Comparison of ENCODE assay signal across 26 cellular contexts in the genomic region with DNA sequence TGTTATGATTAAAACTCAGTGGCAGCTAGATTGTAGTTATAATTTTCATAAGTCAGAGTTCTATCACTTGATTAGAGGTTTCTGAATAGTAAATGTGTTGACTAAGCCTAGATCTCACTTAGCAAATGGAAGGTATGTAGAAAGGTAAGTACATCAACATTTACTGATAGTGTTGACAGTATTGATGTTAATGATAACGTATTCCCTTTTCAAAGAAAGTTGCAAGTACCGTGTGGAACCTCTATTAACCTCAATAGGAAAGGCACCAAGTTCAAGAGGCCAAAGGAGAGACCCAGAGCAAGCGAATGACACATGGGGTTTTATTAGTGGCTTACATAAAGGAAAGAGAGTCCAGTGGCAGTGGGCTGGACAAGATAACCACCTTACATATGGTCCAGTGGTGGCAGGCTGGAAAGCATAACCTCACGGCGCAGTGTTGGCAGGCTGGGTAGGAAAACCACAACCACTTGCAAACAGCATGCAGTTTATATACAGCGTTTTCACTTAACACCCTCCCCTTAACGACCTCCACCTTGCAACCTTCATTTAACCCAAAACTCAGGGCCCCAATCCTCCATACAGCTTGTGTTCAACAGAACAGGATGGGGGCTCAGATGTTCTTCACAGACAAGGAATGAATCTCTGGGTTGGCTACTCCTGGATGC.
"Had no signal": no experiment of that assay in that cellular context is flagged by ENCODE, and none has a peak within 500 bp of the region (broad histone marks: within the 10 kb centered on the region; RNA-seq: fewer than 3 reads in every experiment).

No MANE protein-coding gene starts in this region.

- H3K36me3 Mint-ChIP-seq: activated CD4-positive, alpha-beta memory T cell treated with anti-CD3 and anti-CD28 coated beads for 36 hours; activated CD8-positive, alpha-beta memory T cell treated with anti-CD3 and anti-CD28 coated beads, Interleukin-2, amount 10 ng/mL, durations not matched to agents 7 days and 5 days; activated naive CD4-positive, alpha-beta T cell treated with anti-CD3 and anti-CD28 coated beads, Interleukin-2, amount 10 ng/mL, durations not matched to agents 7 days and 5 days; activated naive CD4-positive, alpha-beta T cell treated with anti-CD3 and anti-CD28 coated beads, Interleukin-2, amount 50 U/mL, for 72 hours; activated naive CD8-positive, alpha-beta T cell treated with anti-CD3 and anti-CD28 coated beads, Interleukin-2, amount 10 ng/mL, durations not matched to agents 7 days and 5 days had no signal

- H3K4me3 Mint-ChIP-seq: activated CD4-positive, alpha-beta memory T cell treated with anti-CD3 and anti-CD28 coated beads for 36 hours; activated CD4-positive, alpha-beta T cell treated with anti-CD3 and anti-CD28 coated beads for 36 hours; activated CD4-positive, alpha-beta T cell treated with anti-CD3 and anti-CD28 coated beads, Interleukin-2, amount 10 ng/mL, durations not matched to agents 24 days and 14 days; activated CD8-positive, alpha-beta memory T cell treated with anti-CD3 and anti-CD28 coated beads, Interleukin-2, amount 10 ng/mL, durations not matched to agents 7 days and 5 days; activated CD8-positive, alpha-beta T cell treated with anti-CD3 and anti-CD28 coated beads, Interleukin-2, amount 10 ng/mL, durations not matched to agents 7 days and 5 days; activated naive CD4-positive, alpha-beta T cell treated with anti-CD3 and anti-CD28 coated beads, Interleukin-2, amount 10 ng/mL, durations not matched to agents 7 days and 5 days; activated naive CD8-positive, alpha-beta T cell treated with anti-CD3 and anti-CD28 coated beads, Interleukin-2, amount 10 ng/mL, durations not matched to agents 7 days and 5 days; activated T-helper 1 cell treated with anti-CD3 and anti-CD28 coated beads, Interleukin-12 subunit alpha, Interleukin-12 subunit beta, Interleukin-2, Interleukin-4 antibody, amounts not matched to agents 30 ng/mL and 10 ng/mL and 1 ng/mL, durations not matched to agents 14 hours and 24 hours and 36 hours; brain had no signal

- H3K4me1 ChIP-seq: ascending aorta, colonic mucosa had no signal

- H3K36me3 ChIP-seq: ascending aorta, colonic mucosa had no signal

- H3K9me3 ChIP-seq: ascending aorta, colonic mucosa, esophagus squamous epithelium had no signal

- H3K27ac ChIP-seq: ascending aorta, colonic mucosa, epithelial cell of prostate, esophagus squamous epithelium had no signal

- H3K27ac Mint-ChIP-seq: activated CD4-positive, alpha-beta memory T cell treated with anti-CD3 and anti-CD28 coated beads for 36 hours; activated CD4-positive, alpha-beta T cell treated with anti-CD3 and anti-CD28 coated beads for 36 hours; activated CD4-positive, alpha-beta T cell treated with anti-CD3 and anti-CD28 coated beads, Interleukin-2, amount 10 ng/mL, durations not matched to agents 24 days and 14 days; activated CD8-positive, alpha-beta memory T cell treated with anti-CD3 and anti-CD28 coated beads, Interleukin-2, amount 10 ng/mL, durations not matched to agents 7 days and 5 days; activated CD8-positive, alpha-beta T cell treated with anti-CD3 and anti-CD28 coated beads, Interleukin-2, amount 10 ng/mL, durations not matched to agents 7 days and 5 days; activated naive CD4-positive, alpha-beta T cell treated with anti-CD3 and anti-CD28 coated beads, Interleukin-2, amount 10 ng/mL, durations not matched to agents 7 days and 5 days; activated naive CD4-positive, alpha-beta T cell treated with anti-CD3 and anti-CD28 coated beads, Interleukin-2, amount 50 U/mL, for 72 hours; activated naive CD8-positive, alpha-beta T cell treated with anti-CD3 and anti-CD28 coated beads, Interleukin-2, amount 10 ng/mL, durations not matched to agents 7 days and 5 days; activated T-helper 1 cell treated with anti-CD3 and anti-CD28 coated beads, Interleukin-12 subunit alpha, Interleukin-12 subunit beta, Interleukin-2, Interleukin-4 antibody, amounts not matched to agents 30 ng/mL and 10 ng/mL and 1 ng/mL, durations not matched to agents 14 hours and 24 hours and 36 hours; activated T-helper 2 cell treated with anti-CD3 and anti-CD28 coated beads, Interferon-gamma antibody, Interleukin-2, Interleukin-4, amounts not matched to agents 10 μg/mL and 5 μg/mL and 100 μg/mL, durations not matched to agents 14 hours and 24 hours and 36 hours; brain had no signal

- H3K27me3 Mint-ChIP-seq: activated CD4-positive, alpha-beta T cell treated with anti-CD3 and anti-CD28 coated beads for 36 hours; activated CD4-positive, alpha-beta T cell treated with anti-CD3 and anti-CD28 coated beads, Interleukin-2, amount 10 ng/mL, durations not matched to agents 24 days and 14 days; activated CD8-positive, alpha-beta memory T cell treated with anti-CD3 and anti-CD28 coated beads, Interleukin-2, amount 10 ng/mL, durations not matched to agents 7 days and 5 days had no signal

- DNase-seq: activated CD4-positive, alpha-beta memory T cell treated with anti-CD3 and anti-CD28 coated beads for 36 hours; activated CD4-positive, alpha-beta T cell treated with anti-CD3 and anti-CD28 coated beads for 36 hours; activated CD4-positive, alpha-beta T cell treated with anti-CD3 and anti-CD28 coated beads, Interleukin-2, amount 10 ng/mL, durations not matched to agents 24 days and 14 days; activated CD4-positive, CD25-positive, alpha-beta regulatory T cell; activated CD4-positive, CD25-positive, alpha-beta regulatory T cell treated with anti-CD3 and anti-CD28 coated beads, Interleukin-2, amount 50 U/mL, for 72 hours; activated CD8-positive, alpha-beta memory T cell treated with anti-CD3 and anti-CD28 coated beads, Interleukin-2, amount 10 ng/mL, durations not matched to agents 7 days and 5 days; activated CD8-positive, alpha-beta memory T cell treated with anti-CD3 and anti-CD28 coated beads, Interleukin-2, amount 50 U/mL, for 4 hours; activated CD8-positive, alpha-beta T cell treated with anti-CD3 and anti-CD28 coated beads, Interleukin-2, amount 10 ng/mL, durations not matched to agents 7 days and 5 days; activated effector memory CD4-positive, alpha-beta T cell treated with anti-CD3 and anti-CD28 coated beads, Interleukin-2, amount 50 U/mL, for 16 hours; activated naive CD4-positive, alpha-beta T cell treated with anti-CD3 and anti-CD28 coated beads, Interleukin-2, amount 10 ng/mL, durations not matched to agents 7 days and 5 days; activated naive CD8-positive, alpha-beta T cell treated with anti-CD3 and anti-CD28 coated beads, Interleukin-2, amount 10 ng/mL, durations not matched to agents 7 days and 5 days; activated T-cell treated with anti-CD3 and anti-CD28 coated beads, Interleukin-2, amount 50 U/mL, for 1 hour; activated T-cell treated with anti-CD3 and anti-CD28 coated beads, Interleukin-2, amount 50 U/mL, for 48 hours; caudate nucleus; cerebellar nuclear complex; colonic mucosa; effector CD8-positive, alpha-beta T cell; esophagus squamous epithelium; head of caudate nucleus; T-helper 2 cell had no signal

- H3K9me3 Mint-ChIP-seq: activated CD4-positive, alpha-beta memory T cell treated with anti-CD3 and anti-CD28 coated beads for 36 hours; activated CD4-positive, alpha-beta T cell treated with anti-CD3 and anti-CD28 coated beads, Interleukin-2, amount 10 ng/mL, durations not matched to agents 24 days and 14 days; activated naive CD4-positive, alpha-beta T cell treated with anti-CD3 and anti-CD28 coated beads, Interleukin-2, amount 10 ng/mL, durations not matched to agents 7 days and 5 days; activated naive CD4-positive, alpha-beta T cell treated with anti-CD3 and anti-CD28 coated beads, Interleukin-2, amount 50 U/mL, for 72 hours; activated naive CD8-positive, alpha-beta T cell treated with anti-CD3 and anti-CD28 coated beads, Interleukin-2, amount 10 ng/mL, durations not matched to agents 7 days and 5 days; activated T-helper 1 cell treated with anti-CD3 and anti-CD28 coated beads, Interleukin-12 subunit alpha, Interleukin-12 subunit beta, Interleukin-2, Interleukin-4 antibody, amounts not matched to agents 30 ng/mL and 10 ng/mL and 1 ng/mL, durations not matched to agents 14 hours and 24 hours and 36 hours; activated T-helper 2 cell treated with anti-CD3 and anti-CD28 coated beads, Interferon-gamma antibody, Interleukin-2, Interleukin-4, amounts not matched to agents 10 μg/mL and 5 μg/mL and 100 μg/mL, durations not matched to agents 14 hours and 24 hours and 36 hours had no signal

- H3K27me3 ChIP-seq: ascending aorta, colonic mucosa, esophagus squamous epithelium had no signal

- ATAC-seq: activated CD4-positive, alpha-beta T cell treated with anti-CD3 and anti-CD28 coated beads for 36 hours; activated CD8-positive, alpha-beta memory T cell treated with anti-CD3 and anti-CD28 coated beads, Interleukin-2, amount 10 ng/mL, durations not matched to agents 7 days and 5 days; activated CD8-positive, alpha-beta T cell treated with anti-CD3 and anti-CD28 coated beads, Interleukin-2, amount 10 ng/mL, durations not matched to agents 7 days and 5 days; activated naive CD4-positive, alpha-beta T cell treated with anti-CD3 and anti-CD28 coated beads, Interleukin-2, amount 50 U/mL, for 72 hours had no signal

- H3K4me1 Mint-ChIP-seq: activated CD8-positive, alpha-beta memory T cell treated with anti-CD3 and anti-CD28 coated beads, Interleukin-2, amount 10 ng/mL, durations not matched to agents 7 days and 5 days had no signal

- H3K4me3 ChIP-seq: ascending aorta, colonic mucosa, esophagus squamous epithelium had no signal
